Comparison of ENCODE assay signal across 6 cellular contexts in the genomic region with DNA sequence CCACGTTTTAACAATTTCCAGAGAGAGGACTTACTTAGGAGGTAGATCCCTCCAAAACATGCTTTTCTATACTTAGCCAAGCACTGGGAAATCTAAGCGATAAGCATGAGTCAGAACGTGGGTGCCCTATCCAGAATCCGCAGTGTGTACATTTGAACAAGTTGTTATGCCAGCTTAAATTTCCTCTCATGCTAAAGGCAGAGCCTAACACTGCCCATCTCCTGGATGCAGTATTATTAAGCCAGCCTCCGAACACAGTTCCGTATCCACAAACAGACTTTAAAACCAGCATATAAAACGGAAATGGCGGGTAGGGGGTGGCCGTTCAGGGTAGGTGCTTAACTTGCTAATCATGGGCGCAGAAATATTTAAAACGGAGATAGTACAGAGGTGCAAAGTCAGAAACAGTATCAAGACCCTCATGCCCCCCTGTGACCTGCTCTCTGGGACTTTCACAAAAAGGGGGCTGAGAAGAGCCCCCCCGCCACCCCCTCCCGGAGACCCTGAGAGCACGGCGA. TPM values are rescaled to one million over a fixed set of nuclear protein-coding genes. Genes with fewer than 3 reads are reported as not detected.
DNase-seq lines count a peak whose midpoint lies in the region; ATAC-seq and TF ChIP-seq lines count a peak whose summit lies in the region.

No MANE protein-coding gene starts in this region.

- H3K4me3 ChIP-seq in mononuclear cell (ENCODE audit: low read length), result peak overlapping the region; percentile 43

- peaks cover 16% of the 10 kb centered on the region for H3K27me3 Mint-ChIP-seq in brain

- DNase-seq in COR-L47 (lab: John Stamatoyannopoulos, UW) (peak; percentile 46), NCI-H1417 (lab: John Stamatoyannopoulos, UW) (peak; percentile 32 to 92 (median 90))

- peaks cover 29% of the 10 kb centered on the region for H3K4me1 ChIP-seq in mononuclear cell (ENCODE audit: insufficient read depth, low read length)

- peak overlapping the region; percentile 77 to 84 (median 83) for H3K4me3 Mint-ChIP-seq in brain

- no peak for ATAC-seq in HG03196 (IDR thresholded peaks at IDR 0.05; ENCODE audit: unreplicated experiment)
- ATAC-seq in HG02763 (IDR thresholded peaks at IDR 0.05; ENCODE audit: unreplicated experiment), result no peak

- TF ChIP-seq CTCF in brain (conservative IDR thresholded peaks at IDR 0.05), result no peak

- H3K9me3 ChIP-seq in mononuclear cell (ENCODE audit: low read depth, low read length), result peaks cover 10% of the 10 kb centered on the region

- peaks cover 15% of the 10 kb centered on the region for H3K4me1 Mint-ChIP-seq in brain

- H3K36me3 Mint-ChIP-seq in brain, result no peaks in the 10 kb centered on the region

- H3K27me3 ChIP-seq in mononuclear cell (ENCODE audit: insufficient read depth, low read length), result no peaks in the 10 kb centered on the region

- peak overlapping the region in 3 of 5 experiments; percentile 38 to 90 (median 88) for H3K27ac Mint-ChIP-seq in brain

- H3K9me3 Mint-ChIP-seq in brain, result peaks cover 10 to 29% (median 15%) of the 10 kb centered on the region in 5 experiments

RNA-seq across cellular contexts. Expression of a gene that starts 1.0 kb away (rescaled TPM):
- polyA plus RNA-seq in brain (ENCODE audit: insufficient read depth, low read depth, low replicate concordance), result not detected
- not detected for total RNA-seq in mononuclear cell

RNA-seq across cellular contexts. Expression of a gene that starts 1.0 kb away (rescaled TPM):
- polyA plus RNA-seq in brain (ENCODE audit: insufficient read depth, low read depth, low replicate concordance), result 2.9 TPM
- total RNA-seq in mononuclear cell, result 0.73 TPM

RNA-seq across cellular contexts. Expression of a gene that starts 38.5 kb away (rescaled TPM):
- 2.9 TPM for polyA plus RNA-seq in brain (ENCODE audit: insufficient read depth, low read depth, low replicate concordance)
- total RNA-seq in mononuclear cell, result 36.6 TPM

RNA-seq across cellular contexts. Expression of a gene that starts 42.3 kb away (rescaled TPM):
- 0.37 TPM for polyA plus RNA-seq in brain (ENCODE audit: insufficient read depth, low read depth, low replicate concordance)
- not detected for total RNA-seq in mononuclear cell

RNA-seq across cellular contexts. Expression of a gene that starts 46.8 kb away (rescaled TPM):
- polyA plus RNA-seq in brain (ENCODE audit: insufficient read depth, low read depth, low replicate concordance), result not detected
- 382 TPM for total RNA-seq in mononuclear cell
